23 cellular contexts compared by ENCODE assay signal in genomic region chr9:76642074-76642473, GRCh38.
DNase-seq lines count a peak whose midpoint lies in the region; ATAC-seq, FAIRE-seq and TF ChIP-seq lines count a peak whose summit lies in the region.
"Had no signal": no experiment of that assay in that cellular context is flagged by ENCODE, and none has a peak within 500 bp of the region (broad histone marks: within the 10 kb centered on the region; RNA-seq: fewer than 3 reads in every experiment).

No MANE protein-coding gene starts in this region.

- H3K9me3 ChIP-seq in K562 (replicated peaks; ENCODE audit: control insufficient read depth, insufficient read depth, low read depth, low read length), result no peaks in the 10 kb centered on the region
- H3K9me3 ChIP-seq in neutrophil, result no peaks in the 10 kb centered on the region
- H3K9me3 ChIP-seq: BE2C had no signal

- CTCF ChIA-PET in K562 (lab: Yijun Ruan, JAX; ENCODE audit: low intra/inter-chr PET ratio), result no interaction called here

- H2AFZ ChIP-seq in K562 (ENCODE audit: low read depth, low read length), result no peak overlapping the region
- H2AFZ ChIP-seq: GM23338 had no signal

- H3K27ac ChIP-seq in HL-60 (replicated peaks) (peak overlapping the region; percentile 54), K562 (ENCODE audit: extremely low read depth, low read depth, low read length) (no peak overlapping the region), neutrophil (peak overlapping the region; percentile 74)

- H3K4me1 Mint-ChIP-seq in activated T-cell treated with anti-CD3 and anti-CD28 coated beads, Interleukin-2, amount 50 U/mL, for 4 hours (ENCODE audit: low read depth), result peaks cover 13% of the 10 kb centered on the region

- FAIRE-seq in GM12891 (lab: Jason Lieb, UNC), result peak; percentile 55
- no peak for FAIRE-seq in K562 (lab: Jason Lieb, UNC)
- FAIRE-seq: GM19239, H54 had no signal

- no peak overlapping the region for H3K9ac ChIP-seq in K562 (ENCODE audit: insufficient read depth in 1 of 2, low read depth in 2 of 2, low read length in 2 of 2)

- H3K79me2 ChIP-seq in K562 (ENCODE audit: control insufficient read depth, insufficient read depth, low read length), result no peaks in the 10 kb centered on the region

- no peaks in the 10 kb centered on the region for H3K27me3 Mint-ChIP-seq in activated T-cell treated with anti-CD3 and anti-CD28 coated beads, Interleukin-2, amount 50 U/mL, for 4 hours (ENCODE audit: low read depth)
- H3K27me3 Mint-ChIP-seq: CD8-positive, alpha-beta memory T cell had no signal

- H3K4me3 ChIP-seq in HL-60 (replicated peaks; ENCODE audit: insufficient read depth, low read length), result no peak overlapping the region
- H3K4me3 ChIP-seq in K562, result no peak overlapping the region
- H3K4me3 ChIP-seq in neutrophil (ENCODE audit: low read depth in 1 of 2, low read length in 1 of 2), result no peak overlapping the region
- no peak overlapping the region for H3K4me3 ChIP-seq in lower leg skin (ENCODE audit: low read depth, poor library complexity, severe bottlenecking)
- H3K4me3 ChIP-seq: GM23338 had no signal

- H3K36me3 ChIP-seq in K562 (ENCODE audit: control insufficient read depth, insufficient read depth, low read length) (no peaks in the 10 kb centered on the region), neutrophil (no peaks in the 10 kb centered on the region)

- H3K36me3 Mint-ChIP-seq in activated T-cell treated with anti-CD3 and anti-CD28 coated beads, Interleukin-2, amount 50 U/mL, for 4 hours (ENCODE audit: insufficient read depth), result no peaks in the 10 kb centered on the region
- H3K36me3 Mint-ChIP-seq: CD4-positive, CD25-positive, alpha-beta regulatory T cell had no signal

- no peak for TF ChIP-seq POLR2A in GM12891 (IDR thresholded peaks at IDR 0.05; ENCODE audit: low read depth, low read length)
- no peak for TF ChIP-seq POLR2A in K562 (conservative IDR thresholded peaks at IDR 0.05)
- TF ChIP-seq POLR2A in lower leg skin (IDR thresholded peaks at IDR 0.05), result no peak

- in situ Hi-C loops in K562 (cut with MboI), result no loop called here

- intact Hi-C loops in K562 (cut with micrococcal nuclease) (no loop called here), lower leg skin (cut with DNase I; ENCODE audit: low total_unique reads) (no loop called here)

- no peak overlapping the region for H3K4me3 Mint-ChIP-seq in activated T-cell treated with anti-CD3 and anti-CD28 coated beads, Interleukin-2, amount 50 U/mL, for 4 hours
- H3K4me3 Mint-ChIP-seq: CD4-positive, CD25-positive, alpha-beta regulatory T cell; CD8-positive, alpha-beta memory T cell; GM23338; HFFc6 had no signal

- TF ChIP-seq RAD21 in K562 (CRISPR knock-in tag; conservative IDR thresholded peaks at IDR 0.05 in 1 of 2, IDR thresholded peaks at IDR 0.05 in 1 of 2), result no peak

- no peaks in the 10 kb centered on the region for H4K20me1 ChIP-seq in K562 (replicated peaks; ENCODE audit: control insufficient read depth, insufficient read depth, low read length)

- H3K9me1 ChIP-seq in K562 (ENCODE audit: control insufficient read depth, insufficient read depth, low read length), result no peaks in the 10 kb centered on the region

- H3K9me3 Mint-ChIP-seq in activated T-cell treated with anti-CD3 and anti-CD28 coated beads, Interleukin-2, amount 50 U/mL, for 4 hours, result no peaks in the 10 kb centered on the region
- H3K9me3 Mint-ChIP-seq: CD8-positive, alpha-beta memory T cell; GM23338; HFFc6 had no signal

- H3K4me2 ChIP-seq in K562 (ENCODE audit: insufficient read depth, low read length), result no peak overlapping the region
- H3K4me2 ChIP-seq: GM23338 had no signal

- ATAC-seq in K562 (no peak), HG03457 (IDR thresholded peaks at IDR 0.05; ENCODE audit: unreplicated experiment) (no peak), GM19397 (IDR thresholded peaks at IDR 0.05; ENCODE audit: unreplicated experiment) (no peak)
- no peak for ATAC-seq in activated T-cell treated with anti-CD3 and anti-CD28 coated beads, Interleukin-2, amount 50 U/mL, for 4 hours

- POLR2A ChIA-PET in K562 (lab: Yijun Ruan, JAX), result interaction anchor here (2.6 kb wide), 1 partner anchor 11 kb away, joined by 5 read pairs; no protein-coding TSS in a partner anchor

- BruUV-seq in K562 (replicated peaks; lab: Mats Ljungman, UMichigan), result no TSS peak

- H3K27me3 ChIP-seq in HL-60 (ENCODE audit: insufficient read depth, poor library complexity, severe bottlenecking) (no peaks in the 10 kb centered on the region), K562 (ENCODE audit: control insufficient read depth in 2 of 2, insufficient read depth in 2 of 2, low read length in 2 of 2) (no peaks in the 10 kb centered on the region; a peak in 1 of 5 replicates), neutrophil (no peaks in the 10 kb centered on the region)
- H3K27me3 ChIP-seq: BE2C had no signal

- no peak for TF ChIP-seq EP300 in K562 (IDR thresholded peaks at IDR 0.05; ENCODE audit: low read length)

- WGBS in K562 (ENCODE audit: insufficient coverage, low coverage, missing lambda C conversion rate), result 33% methylated on average over 1 of the region's 1 CpG
- 88 to 100% methylated on average over 1 of the region's 1 CpG for WGBS in lower leg skin, 2 donors

- TF ChIP-seq CTCF in HL-60 (IDR thresholded peaks at IDR 0.05; ENCODE audit: insufficient read depth, low read length) (no peak), K562 (IDR thresholded peaks at IDR 0.05 in 2 of 3, conservative IDR thresholded peaks at IDR 0.05 in 1 of 3; ENCODE audit: insufficient read depth in 2 of 3, low read depth in 1 of 3, low read length in 3 of 3) (no peak), neutrophil (IDR thresholded peaks at IDR 0.05) (no peak), lower leg skin (IDR thresholded peaks at IDR 0.05) (no peak)

- DNase-seq in GM12891 (ENCODE audit: insufficient read length, low spot score), result no peak
- no peak for DNase-seq in HL-60 (ENCODE audit: low read depth in 1 of 2, low spot score in 1 of 2)
- DNase-seq in K562 (ENCODE audit: extremely low read depth in 1 of 4, low spot score in 3 of 4), result no peak
- no peak for DNase-seq in activated T-cell treated with anti-CD3 and anti-CD28 coated beads, Interleukin-2, amount 50 U/mL, for 4 hours
- DNase-seq in lower leg skin (ENCODE audit: low spot score in 2 of 2), result no peak
- DNase-seq: BE2C; C1 segment of cervical spinal cord; CD4-positive, CD25-positive, alpha-beta regulatory T cell; CD8-positive, alpha-beta memory T cell; COR-L47; DMS 273 treated with DMSO at 0.1 percent for 48 hours; DMS53; DND-41; EL; HCEC 1CT; HFFc6; Karpas-422 had no signal

- H3K4me1 ChIP-seq in K562 (replicated peaks in 1 of 2; ENCODE audit: control insufficient read depth in 2 of 2, insufficient read depth in 2 of 2, low read length in 2 of 2), result no peaks in the 10 kb centered on the region; a peak in 2 of 5 replicates
- H3K4me1 ChIP-seq in neutrophil (ENCODE audit: control insufficient read depth in 1 of 2, insufficient read depth in 1 of 2, low read depth in 1 of 2, low read length in 1 of 2), result peaks cover 54 to 62% of the 10 kb centered on the region in 2 experiments
- H3K4me1 ChIP-seq: BE2C had no signal

TF ChIP-seq in GM12891, 5 proteins besides CTCF, POLR2A, EP300 and RAD21:
- no peak for TF ChIP-seq TAF1 (IDR thresholded peaks at IDR 0.05; ENCODE audit: low read depth, low read length)
- no peak for TF ChIP-seq PAX5 (IDR thresholded peaks at IDR 0.05; ENCODE audit: insufficient read depth, low read length, severe bottlenecking)
- TF ChIP-seq POLR2AphosphoS5 (IDR thresholded peaks at IDR 0.05; ENCODE audit: low read depth, low read length), result no peak
- TF ChIP-seq POU2F2 (IDR thresholded peaks at IDR 0.05; ENCODE audit: low read depth, low read length), result no peak
- no peak for TF ChIP-seq SPI1 (IDR thresholded peaks at IDR 0.05; ENCODE audit: low read depth, low read length)

TF ChIP-seq in K562, 482 proteins besides CTCF, POLR2A, EP300 and RAD21:
- TF ChIP-seq GTF2F1 (IDR thresholded peaks at IDR 0.05; ENCODE audit: low read depth, low read length), result no peak
- TF ChIP-seq ATF3 (IDR thresholded peaks at IDR 0.05), result 0 out of 2 replicates have a peak, but pooled peaks have one; percentile 14
- TF ChIP-seq ATF3 (CRISPR knock-in tag; conservative IDR thresholded peaks at IDR 0.05), result no peak
